16 cellular contexts compared by ENCODE assay signal in the genomic region with DNA sequence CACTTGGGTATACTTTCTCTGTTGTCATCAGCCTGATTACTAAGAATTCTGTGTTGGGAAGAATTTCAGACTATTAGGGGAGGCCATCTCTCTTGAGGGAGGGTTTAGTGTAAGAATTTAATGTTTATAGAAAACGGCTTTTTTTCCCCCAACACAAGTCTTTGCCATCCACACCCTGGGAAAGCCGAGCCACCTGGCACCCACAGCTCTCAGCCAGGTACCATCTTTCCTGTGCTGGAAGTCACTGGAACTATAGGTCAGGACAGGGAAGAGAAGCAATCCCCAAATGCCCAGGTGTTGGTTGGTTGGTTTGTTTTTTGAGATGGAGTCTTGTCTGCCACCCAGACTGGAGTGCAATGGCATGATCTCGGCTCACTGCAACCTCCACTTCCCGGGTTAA.
DNase-seq lines count a peak whose midpoint lies in the region; ATAC-seq and TF ChIP-seq lines count a peak whose summit lies in the region.
"Had no signal": no experiment of that assay in that cellular context is flagged by ENCODE, and none has a peak within 500 bp of the region (broad histone marks: within the 10 kb centered on the region; RNA-seq: fewer than 3 reads in every experiment).

No MANE protein-coding gene starts in this region.

- 95 to 98% (median 96%) methylated on average over 4 of the region's 4 CpGs for WGBS in spleen, 5 donors
- WGBS in aorta, 2 donors = 93 to 95% methylated on average over 4 of the region's 4 CpGs

- no peaks in the 10 kb centered on the region for H3K27me3 Mint-ChIP-seq in natural killer cell treated with Interleukin-12 subunit alpha and Interleukin-12 subunit beta and Interleukin-15 and Interleukin-18, amount 100 ng/mL, for 72 hours
- H3K27me3 Mint-ChIP-seq in natural killer cell (ENCODE audit: low read depth in 2 of 2) (no peaks in the 10 kb centered on the region), mesothelial cell of epicardium (ENCODE audit: low read depth) (no peaks in the 10 kb centered on the region), Caco-2 (ENCODE audit: insufficient read depth, unreplicated experiment) (no peaks in the 10 kb centered on the region)
- H3K27me3 Mint-ChIP-seq: CD4-positive, alpha-beta memory T cell had no signal

- peak overlapping the region in 1 of 2 donors; percentile 59 for H3K27ac Mint-ChIP-seq in natural killer cell treated with Interleukin-12 subunit alpha and Interleukin-12 subunit beta and Interleukin-15 and Interleukin-18, amount 100 ng/mL, for 72 hours
- no peak overlapping the region for H3K27ac Mint-ChIP-seq in natural killer cell
- no peak overlapping the region for H3K27ac Mint-ChIP-seq in mesothelial cell of epicardium
- no peak overlapping the region for H3K27ac Mint-ChIP-seq in Caco-2 (ENCODE audit: unreplicated experiment)

- H3K27ac ChIP-seq in spleen (no peak overlapping the region), aorta (ENCODE audit: low read depth in 1 of 2, low read length in 2 of 2) (no peak overlapping the region)
- H3K27ac ChIP-seq: A549, C4-2B, GM23248 had no signal

- H3K9me3 ChIP-seq in spleen (no peaks in the 10 kb centered on the region), aorta (ENCODE audit: control insufficient read depth, low read length) (no peaks in the 10 kb centered on the region), Caco-2 (no peaks in the 10 kb centered on the region)
- H3K9me3 ChIP-seq: A549, BE2C had no signal

- H3K9me3 Mint-ChIP-seq in natural killer cell treated with Interleukin-12 subunit alpha and Interleukin-12 subunit beta and Interleukin-15 and Interleukin-18, amount 100 ng/mL, for 72 hours = no peaks in the 10 kb centered on the region
- H3K9me3 Mint-ChIP-seq in natural killer cell = no peaks in the 10 kb centered on the region
- no peaks in the 10 kb centered on the region for H3K9me3 Mint-ChIP-seq in mesothelial cell of epicardium
- H3K9me3 Mint-ChIP-seq in Caco-2 (ENCODE audit: unreplicated experiment) = peaks cover 6% of the 10 kb centered on the region
- H3K9me3 Mint-ChIP-seq: CD4-positive, alpha-beta memory T cell had no signal

- DNase-seq in natural killer cell treated with Interleukin-12 subunit alpha and Interleukin-12 subunit beta and Interleukin-15 and Interleukin-18, amount 100 ng/mL, for 72 hours (ENCODE audit: low spot score) = peak; percentile 51
- DNase-seq in natural killer cell (no peak), mesenteric fat pad (ENCODE audit: low spot score) (peak; percentile 35), spleen (peak; percentile 15), aorta (peak; percentile 2 to 16), NCI-H1694 treated with DMSO at 0.1 percent for 48 hours (lab: John Stamatoyannopoulos, UW) (no peak), mesothelial cell of epicardium (ENCODE audit: low spot score in 2 of 2, unreplicated experiment in 2 of 2) (no peak), Caco-2 (no peak)
- DNase-seq: BE2C; CD4-positive, alpha-beta memory T cell; DMS153; EL; GM23248 had no signal

- H3K4me1 ChIP-seq in spleen (peaks cover 2 to 20% (median 12%) of the 10 kb centered on the region in 6 donors), aorta (ENCODE audit: control insufficient read depth in 1 of 2, insufficient read depth in 2 of 2, low read length in 2 of 2) (peaks cover 0 to 2% of the 10 kb centered on the region in 2 donors), Caco-2 (no peaks in the 10 kb centered on the region)
- H3K4me1 ChIP-seq: A549, BE2C had no signal

- no peak for TF ChIP-seq CTCF in natural killer cell (IDR thresholded peaks at IDR 0.05)
- no peak for TF ChIP-seq CTCF in spleen (IDR thresholded peaks at IDR 0.05 in 8 of 11, conservative IDR thresholded peaks at IDR 0.05 in 3 of 11)
- no peak for TF ChIP-seq CTCF in mesothelial cell of epicardium (IDR thresholded peaks at IDR 0.05; ENCODE audit: unreplicated experiment)
- TF ChIP-seq CTCF in Caco-2 (IDR thresholded peaks at IDR 0.05; ENCODE audit: insufficient read depth in 1 of 2, low read depth in 1 of 2, low read length in 1 of 2, severe bottlenecking in 1 of 2, unreplicated experiment in 1 of 2) = no peak

- H3K27me3 ChIP-seq in spleen (replicated peaks in 1 of 7) (no peaks in the 10 kb centered on the region), aorta (ENCODE audit: control insufficient read depth in 1 of 2, insufficient read depth in 2 of 2, low read length in 1 of 2) (no peaks in the 10 kb centered on the region), Caco-2 (replicated peaks; ENCODE audit: control insufficient read depth, insufficient read depth, low read length) (no peaks in the 10 kb centered on the region)
- H3K27me3 ChIP-seq: BE2C had no signal

- H3K4me3 Mint-ChIP-seq in natural killer cell treated with Interleukin-12 subunit alpha and Interleukin-12 subunit beta and Interleukin-15 and Interleukin-18, amount 100 ng/mL, for 72 hours = no peak overlapping the region
- H3K4me3 Mint-ChIP-seq in natural killer cell = no peak overlapping the region
- no peak overlapping the region for H3K4me3 Mint-ChIP-seq in mesothelial cell of epicardium
- no peak overlapping the region for H3K4me3 Mint-ChIP-seq in Caco-2 (ENCODE audit: unreplicated experiment)
- H3K4me3 Mint-ChIP-seq: CD4-positive, alpha-beta memory T cell had no signal

- no TSS peak for BruUV-seq in Caco-2 (replicated peaks; lab: Mats Ljungman, UMichigan)

- H3K36me3 ChIP-seq in spleen = no peaks in the 10 kb centered on the region
- no peaks in the 10 kb centered on the region for H3K36me3 ChIP-seq in aorta (ENCODE audit: control insufficient read depth in 1 of 2, insufficient read depth in 2 of 2, low read length in 1 of 2)
- no peaks in the 10 kb centered on the region for H3K36me3 ChIP-seq in Caco-2 (ENCODE audit: control insufficient read depth, insufficient read depth, low read length)
- H3K36me3 ChIP-seq: BE2C had no signal

- no peak overlapping the region for H3K4me3 ChIP-seq in spleen
- H3K4me3 ChIP-seq in aorta (ENCODE audit: low read length in 2 of 2) = no peak overlapping the region
- H3K4me3 ChIP-seq in Caco-2 (ENCODE audit: low read depth, low read length) = no peak overlapping the region
- H3K4me3 ChIP-seq: A549, GM23248 had no signal

- no peak for TF ChIP-seq POLR2A in spleen (IDR thresholded peaks at IDR 0.05)

- no peaks in the 10 kb centered on the region for H3K36me3 Mint-ChIP-seq in natural killer cell treated with Interleukin-12 subunit alpha and Interleukin-12 subunit beta and Interleukin-15 and Interleukin-18, amount 100 ng/mL, for 72 hours
- H3K36me3 Mint-ChIP-seq in natural killer cell (no peaks in the 10 kb centered on the region), mesothelial cell of epicardium (peaks cover 16% of the 10 kb centered on the region), Caco-2 (ENCODE audit: insufficient read depth, unreplicated experiment) (peaks cover 4% of the 10 kb centered on the region)
- H3K36me3 Mint-ChIP-seq: CD4-positive, alpha-beta memory T cell had no signal

- intact Hi-C loops in natural killer cell (cut with micrococcal nuclease) = loop anchor here (5.0 kb wide), 1 partner anchor 37 kb away; no protein-coding TSS in a partner anchor
- intact Hi-C loops in spleen (cut with DNase I; ENCODE audit: low total_unique reads) = no loop called here
- intact Hi-C loops in aorta (cut with DNase I) = no loop called here
- intact Hi-C loops in Caco-2 (cut with micrococcal nuclease; ENCODE audit: unreplicated experiment) = no loop called here

- peaks cover 24 to 57% of the 10 kb centered on the region in 2 donors for H3K4me1 Mint-ChIP-seq in natural killer cell treated with Interleukin-12 subunit alpha and Interleukin-12 subunit beta and Interleukin-15 and Interleukin-18, amount 100 ng/mL, for 72 hours (ENCODE audit: low read depth in 2 of 2)
- peaks cover 18 to 61% of the 10 kb centered on the region in 2 donors for H3K4me1 Mint-ChIP-seq in natural killer cell
- peaks cover 37% of the 10 kb centered on the region for H3K4me1 Mint-ChIP-seq in mesothelial cell of epicardium
- no peaks in the 10 kb centered on the region for H3K4me1 Mint-ChIP-seq in Caco-2 (ENCODE audit: low read depth, unreplicated experiment)

- CTCF ChIA-PET in Caco-2 (lab: Charles Lee) = no interaction called here

- no peak for ATAC-seq in natural killer cell treated with Interleukin-12 subunit alpha and Interleukin-12 subunit beta and Interleukin-15 and Interleukin-18, amount 100 ng/mL, for 72 hours
- ATAC-seq in natural killer cell (no peak), aorta (ENCODE audit: low FRiP score) (no peak)
- ATAC-seq: A549, HCT116 had no signal

- POLR2A ChIA-PET in Caco-2 (lab: Charles Lee) = no interaction called here

Comparison
In these comparisons a context has a peak if more than half of its experiments do, and no peak if none do; other contexts are left out.
1. DNase-seq: peak in natural killer cell treated with Interleukin-12 subunit alpha and Interleukin-12 subunit beta and Interleukin-15 and Interleukin-18, amount 100 ng/mL, for 72 hours (single experiment), mesenteric fat pad (single experiment), spleen (single experiment) and aorta (2 of 2); none in natural killer cell (single experiment), NCI-H1694 treated with DMSO at 0.1 percent for 48 hours (single experiment), mesothelial cell of epicardium (0 of 2) and Caco-2 (0 of 2).